Comparison of ENCODE assay signal across 33 cellular contexts in genomic region chr16:51224317-51224716, GRCh38.
"Had no signal": no experiment of that assay in that cellular context is flagged by ENCODE, and none has a peak within 500 bp of the region (broad histone marks: within the 10 kb centered on the region; RNA-seq: fewer than 3 reads in every experiment).

No MANE protein-coding gene starts in this region.

- H3K27me3 ChIP-seq: MG63 had no signal

- H3K36me3 ChIP-seq: MG63 had no signal

- H3K4me3 ChIP-seq: MG63 had no signal

- DNase-seq: Karpas-422, Kasumi-1, MG63, MM.1S, MV-4-11, NCI-H1048, NCI-H1092, NCI-H1092 treated with DMSO at 0.1 percent for 48 hours, NCI-H1105, NCI-H1105 treated with DMSO at 0.1 percent for 48 hours, NCI-H1417, NCI-H1417 treated with DMSO at 0.1 percent for 48 hours, NCI-H1436, NCI-H1436 treated with DMSO at 0.1 percent for 48 hours, NCI-H146, NCI-H1694, NCI-H1694 treated with DMSO at 0.1 percent for 48 hours, NCI-H187, NCI-H187 treated with DMSO at 0.1 percent for 48 hours, NCI-H1930, NCI-H2029, NCI-H2029 treated with DMSO at 0.1 percent for 48 hours, NCI-H2081 treated with DMSO at 0.1 percent for 48 hours, NCI-H2107, NCI-H2171, NCI-H2171 treated with DMSO at 0.1 percent for 48 hours, NCI-H2227 treated with DMSO at 0.1 percent for 48 hours, NCI-H226, NCI-H345, NCI-H446, NCI-H446 treated with DMSO at 0.1 percent for 48 hours, NCI-H510A, NCI-H510A treated with DMSO at 0.1 percent for 48 hours had no signal
